In the genomic region with DNA sequence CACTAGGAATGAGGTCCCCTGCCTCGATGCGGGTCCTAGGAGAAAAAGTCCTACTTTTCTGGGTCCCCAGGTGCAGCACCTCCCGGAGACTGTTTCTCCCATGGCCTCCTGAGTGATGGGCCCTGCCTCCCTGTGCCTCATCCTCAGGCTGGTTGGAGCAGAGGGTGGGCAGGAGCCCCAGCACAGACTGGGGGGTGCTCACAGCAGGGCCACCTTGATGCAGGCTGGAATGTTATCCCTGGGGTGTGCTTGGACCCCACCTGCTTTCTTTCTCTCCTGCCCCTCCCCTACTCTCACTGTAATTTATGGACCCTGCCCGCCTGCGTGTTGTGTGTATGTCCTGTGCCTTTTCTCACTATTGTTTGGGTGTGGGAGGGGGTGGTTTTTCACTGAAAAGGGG, we compare ENCODE assay signal across 17 cellular contexts. TPM values are rescaled to one million over a fixed set of nuclear protein-coding genes. Genes with fewer than 3 reads are reported as not detected.
DNase-seq lines count a peak whose midpoint lies in the region; ATAC-seq and TF ChIP-seq lines count a peak whose summit lies in the region.
"Had no signal": no experiment of that assay in that cellular context is flagged by ENCODE, and none has a peak within 500 bp of the region (broad histone marks: within the 10 kb centered on the region; RNA-seq: fewer than 3 reads in every experiment).

No MANE protein-coding gene starts in this region.

- TSS peak; percentile 49 for BruUV-seq in HCT116 (replicated peaks; lab: Mats Ljungman, UMichigan)

- no peaks in the 10 kb centered on the region for H3K27me3 ChIP-seq in HCT116 (ENCODE audit: insufficient read depth, low read length)

- intact Hi-C loops in activated CD4-positive, alpha-beta memory T cell treated with anti-CD3 and anti-CD28 coated beads for 36 hours (cut with micrococcal nuclease), result no loop called here
- intact Hi-C loops in HCT116 (cut with micrococcal nuclease), result no loop called here

- H3K9me3 ChIP-seq in HCT116 (ENCODE audit: control insufficient read depth in 1 of 2, insufficient read depth in 1 of 2, low read depth in 1 of 2, low read length in 2 of 2) (no peaks in the 10 kb centered on the region), T-helper 17 cell (ENCODE audit: control insufficient read depth, low read length, poor library complexity, severe bottlenecking) (no peaks in the 10 kb centered on the region)

- no peak overlapping the region for H3K4me3 ChIP-seq in HCT116 (replicated peaks in 1 of 2; ENCODE audit: low read depth in 1 of 2, low read length in 2 of 2)

- peaks cover 23% of the 10 kb centered on the region for H3K36me3 Mint-ChIP-seq in activated CD4-positive, alpha-beta memory T cell treated with anti-CD3 and anti-CD28 coated beads, Interleukin-2, amount 10 ng/mL, durations not matched to agents 7 days and 5 days (ENCODE audit: low read depth)
- peaks cover 15% of the 10 kb centered on the region for H3K36me3 Mint-ChIP-seq in activated CD4-positive, alpha-beta memory T cell treated with anti-CD3 and anti-CD28 coated beads for 36 hours
- peaks cover 2% of the 10 kb centered on the region for H3K36me3 Mint-ChIP-seq in T-helper 17 cell (ENCODE audit: low read depth)
- peaks cover 12% of the 10 kb centered on the region for H3K36me3 Mint-ChIP-seq in memory B cell

- H3K4me2 ChIP-seq in HCT116 (ENCODE audit: low read length), result no peak overlapping the region

- RAD21 ChIA-PET in HCT116 (lab: Charles Lee; ENCODE audit: low non-redundant PET in 1 of 2, low total read pairs in 2 of 2, uncharacterized antibody in 2 of 2, unreplicated experiment in 2 of 2), result no interaction called here

- H3K36me3 ChIP-seq in HCT116 (ENCODE audit: control insufficient read depth in 1 of 2, insufficient read depth in 2 of 2, low read length in 2 of 2), result peaks cover 5 to 7% of the 10 kb centered on the region in 2 experiments; a peak in 2 of 4 replicates

- H3K4me1 Mint-ChIP-seq in activated CD4-positive, alpha-beta memory T cell treated with anti-CD3 and anti-CD28 coated beads, Interleukin-2, amount 10 ng/mL, durations not matched to agents 7 days and 5 days, result peaks cover 31% of the 10 kb centered on the region
- peaks cover 28% of the 10 kb centered on the region for H3K4me1 Mint-ChIP-seq in activated CD4-positive, alpha-beta memory T cell treated with anti-CD3 and anti-CD28 coated beads for 36 hours (ENCODE audit: low read depth)
- H3K4me1 Mint-ChIP-seq in T-helper 17 cell (peaks cover 20% of the 10 kb centered on the region), memory B cell (peaks cover 20% of the 10 kb centered on the region)

- H3K4me1 ChIP-seq in HCT116 (ENCODE audit: control insufficient read depth in 1 of 2, insufficient read depth in 2 of 2, low read length in 2 of 2), result no peaks in the 10 kb centered on the region; a peak in 1 of 4 replicates

- peak overlapping the region; percentile 6 for H3K27ac Mint-ChIP-seq in activated CD4-positive, alpha-beta memory T cell treated with anti-CD3 and anti-CD28 coated beads, Interleukin-2, amount 10 ng/mL, durations not matched to agents 7 days and 5 days
- H3K27ac Mint-ChIP-seq in activated CD4-positive, alpha-beta memory T cell treated with anti-CD3 and anti-CD28 coated beads for 36 hours, result no peak overlapping the region
- peak overlapping the region; percentile 68 for H3K27ac Mint-ChIP-seq in T-helper 17 cell
- H3K27ac Mint-ChIP-seq in memory B cell, result peak overlapping the region; percentile 41

- no peak for DNase-seq in activated CD4-positive, alpha-beta memory T cell treated with anti-CD3 and anti-CD28 coated beads, Interleukin-2, amount 10 ng/mL, durations not matched to agents 7 days and 5 days
- DNase-seq in activated CD4-positive, alpha-beta memory T cell treated with anti-CD3 and anti-CD28 coated beads for 36 hours, result no peak
- DNase-seq in HCT116 (ENCODE audit: low read depth, low spot score) (no peak), T-helper 17 cell (no peak), memory B cell (ENCODE audit: low spot score in 2 of 2) (no peak), Kasumi-1 (lab: John Stamatoyannopoulos, UW) (no peak), NCI-H187 treated with DMSO at 0.1 percent for 48 hours (lab: John Stamatoyannopoulos, UW) (no peak)
- DNase-seq in activated T-cell treated with anti-CD3 and anti-CD28 coated beads, Interleukin-2, amount 50 U/mL, for 48 hours, result no peak
- DNase-seq: 8988T, C1 segment of cervical spinal cord, NCI-H1930, NCI-H2171, NCI-H446, NCI-H69, SW 1271 had no signal

- no peak for TF ChIP-seq POLR2A in HCT116 (IDR thresholded peaks at IDR 0.05; ENCODE audit: borderline replicate concordance, extremely low read depth, insufficient read depth, insufficient read length)

- H3K27me3 Mint-ChIP-seq in activated CD4-positive, alpha-beta memory T cell treated with anti-CD3 and anti-CD28 coated beads, Interleukin-2, amount 10 ng/mL, durations not matched to agents 7 days and 5 days, result peaks cover 15% of the 10 kb centered on the region
- H3K27me3 Mint-ChIP-seq in activated CD4-positive, alpha-beta memory T cell treated with anti-CD3 and anti-CD28 coated beads for 36 hours, result peaks cover 12% of the 10 kb centered on the region
- peaks cover 11% of the 10 kb centered on the region for H3K27me3 Mint-ChIP-seq in T-helper 17 cell
- peaks cover 3% of the 10 kb centered on the region for H3K27me3 Mint-ChIP-seq in memory B cell

- POLR2A ChIA-PET in activated CD4-positive, alpha-beta memory T cell treated with anti-CD3 and anti-CD28 coated beads, Interleukin-2, amount 10 ng/mL, durations not matched to agents 7 days and 5 days (lab: Charles Lee), result interaction anchor here (1.5 to 3.4 kb wide), 3 partner anchors 34 to 125 kb away, joined by 7 to 17 read pairs (median 7); a partner anchor contains a TSS
- POLR2A ChIA-PET in activated CD4-positive, alpha-beta memory T cell treated with anti-CD3 and anti-CD28 coated beads for 36 hours (lab: Charles Lee), result interaction anchor here (1.1 kb wide), 1 partner anchor 14 kb away, joined by 4 read pairs; no protein-coding TSS in a partner anchor
- POLR2A ChIA-PET in HCT116 (lab: Charles Lee), result no interaction called here

- H3K9ac ChIP-seq in HCT116 (ENCODE audit: low read length), result no peak overlapping the region

- no peak for TF ChIP-seq CTCF in HCT116 (IDR thresholded peaks at IDR 0.05 in 2 of 3, conservative IDR thresholded peaks at IDR 0.05 in 1 of 3; ENCODE audit: borderline replicate concordance in 1 of 3, insufficient read depth in 1 of 3, low read depth in 2 of 3, low read length in 2 of 3)

- H2AFZ ChIP-seq in HCT116 (ENCODE audit: low read depth, low read length, poor library complexity, severe bottlenecking), result no peak overlapping the region

- ATAC-seq in HCT116, result no peak
- no peak for ATAC-seq in T-helper 17 cell
- no peak for ATAC-seq in memory B cell (ENCODE audit: low read depth)

- no peaks in the 10 kb centered on the region for H3K79me2 ChIP-seq in HCT116 (ENCODE audit: insufficient read depth, low read length)

- no peaks in the 10 kb centered on the region for H4K20me1 ChIP-seq in HCT116 (ENCODE audit: insufficient read depth)

- no peaks in the 10 kb centered on the region for H3K9me2 ChIP-seq in HCT116 (ENCODE audit: insufficient read depth)

- no peak overlapping the region for H3K27ac ChIP-seq in HCT116 (ENCODE audit: low read depth, low read length)

- no peaks in the 10 kb centered on the region for H3K9me3 Mint-ChIP-seq in activated CD4-positive, alpha-beta memory T cell treated with anti-CD3 and anti-CD28 coated beads, Interleukin-2, amount 10 ng/mL, durations not matched to agents 7 days and 5 days
- no peaks in the 10 kb centered on the region for H3K9me3 Mint-ChIP-seq in activated CD4-positive, alpha-beta memory T cell treated with anti-CD3 and anti-CD28 coated beads for 36 hours
- no peaks in the 10 kb centered on the region for H3K9me3 Mint-ChIP-seq in memory B cell

- CTCF ChIA-PET in activated CD4-positive, alpha-beta memory T cell treated with anti-CD3 and anti-CD28 coated beads, Interleukin-2, amount 10 ng/mL, durations not matched to agents 7 days and 5 days (lab: Charles Lee), result no interaction called here
- CTCF ChIA-PET in activated CD4-positive, alpha-beta memory T cell treated with anti-CD3 and anti-CD28 coated beads for 36 hours (lab: Charles Lee), result interaction anchor here (5.6 kb wide), 1 partner anchor 19 kb away, joined by 25 read pairs; a partner anchor contains a TSS
- CTCF ChIA-PET in HCT116 (lab: Charles Lee), result no interaction called here

- no peak overlapping the region for H3K4me3 Mint-ChIP-seq in activated CD4-positive, alpha-beta memory T cell treated with anti-CD3 and anti-CD28 coated beads, Interleukin-2, amount 10 ng/mL, durations not matched to agents 7 days and 5 days
- no peak overlapping the region for H3K4me3 Mint-ChIP-seq in activated CD4-positive, alpha-beta memory T cell treated with anti-CD3 and anti-CD28 coated beads for 36 hours
- H3K4me3 Mint-ChIP-seq in T-helper 17 cell (no peak overlapping the region), memory B cell (no peak overlapping the region)

- TF ChIP-seq RAD21 in HCT116 (IDR thresholded peaks at IDR 0.05; ENCODE audit: low read depth), result no peak

TF ChIP-seq in HCT116, 20 proteins besides CTCF, POLR2A, EP300 and RAD21 (continues in another document):
- TF ChIP-seq SP1 (IDR thresholded peaks at IDR 0.05; ENCODE audit: low read depth) (no peak), CBX3 (IDR thresholded peaks at IDR 0.05; ENCODE audit: low read depth) (no peak), ZNF274 (IDR thresholded peaks at IDR 0.05; ENCODE audit: low read depth, low read length) (no peak), CEBPB (IDR thresholded peaks at IDR 0.05; ENCODE audit: low read depth) (no peak), EZH2phosphoT487 (IDR thresholded peaks at IDR 0.05; ENCODE audit: borderline replicate concordance) (no peak), FOSL1 (IDR thresholded peaks at IDR 0.05; ENCODE audit: low read depth) (no peak)

RNA-seq across cellular contexts. Expression of a gene that starts 8.1 kb away (rescaled TPM):
- not detected for total RNA-seq in activated CD4-positive, alpha-beta memory T cell treated with anti-CD3 and anti-CD28 coated beads, Interleukin-2, amount 10 ng/mL, durations not matched to agents 7 days and 5 days
- total RNA-seq in activated CD4-positive, alpha-beta memory T cell treated with anti-CD3 and anti-CD28 coated beads for 36 hours, result 1 to 10 TPM in 1 of 2 experiments, under 1 TPM in 1; 0.97 to 1.1 TPM
- 13.9 TPM for total RNA-seq in HCT116 (2021; ENCODE audit: unreplicated experiment)
- polyA plus RNA-seq in HCT116 (2012), result 4.5 and 6.2 TPM in 2 replicates
- 1 to 10 TPM in 1 of 2 donors, not detected in 1; 1.6 TPM for total RNA-seq in T-helper 17 cell
- total RNA-seq: LHCN-M2, SK-MEL-5 had no signal

RNA-seq across cellular contexts. Expression of a gene that starts 19.8 kb away (rescaled TPM):
- 1 to 10 TPM; 2.3 to 2.6 TPM for total RNA-seq in activated CD4-positive, alpha-beta memory T cell treated with anti-CD3 and anti-CD28 coated beads, Interleukin-2, amount 10 ng/mL, durations not matched to agents 7 days and 5 days
- total RNA-seq in activated CD4-positive, alpha-beta memory T cell treated with anti-CD3 and anti-CD28 coated beads for 36 hours, result 1 to 10 TPM; 3.2 to 5.0 TPM
- total RNA-seq in HCT116 (2021; ENCODE audit: unreplicated experiment) (3.7 TPM), T-helper 17 cell (10 to 100 TPM; 10.2 to 23.9 TPM)
- polyA plus RNA-seq in HCT116 (2012), result 1.1 and 1.8 TPM in 2 replicates

RNA-seq across cellular contexts. Expression of a gene that starts 40.1 kb away (rescaled TPM):
- total RNA-seq in activated CD4-positive, alpha-beta memory T cell treated with anti-CD3 and anti-CD28 coated beads, Interleukin-2, amount 10 ng/mL, durations not matched to agents 7 days and 5 days, result 10 to 100 TPM; 71.8 to 81.2 TPM
- total RNA-seq in activated CD4-positive, alpha-beta memory T cell treated with anti-CD3 and anti-CD28 coated beads for 36 hours, result 100 to 1,000 TPM in 1 of 2 experiments, 10 to 100 TPM in 1; 99.9 to 106 TPM
- total RNA-seq in HCT116 (2021; ENCODE audit: unreplicated experiment) (44.7 TPM), T-helper 17 cell (10 to 100 TPM; 26.9 to 28.3 TPM)
- polyA plus RNA-seq in HCT116 (2012), result 43.0 and 61.7 TPM in 2 replicates
